Comparison of ENCODE assay signal across 2 cellular contexts in genomic region chrX:109902665-109903064, GRCh38.
TF ChIP-seq lines count a peak whose summit lies in the region.

No MANE protein-coding gene starts in this region.

TF ChIP-seq in IMR-90, 13 proteins besides CTCF, POLR2A, EP300 and RAD21 (continued from another document):
- no peak for TF ChIP-seq BHLHE40 (IDR thresholded peaks at IDR 0.05; ENCODE audit: low read depth, low read length)
- TF ChIP-seq NFE2L2 (IDR thresholded peaks at IDR 0.05; ENCODE audit: low read depth, low read length): no peak
- no peak for TF ChIP-seq USF2 (IDR thresholded peaks at IDR 0.05; ENCODE audit: low read depth, low read length)
- no peak for TF ChIP-seq MXI1 (IDR thresholded peaks at IDR 0.05; ENCODE audit: borderline replicate concordance, low read depth, low read length)
- no peak for TF ChIP-seq RCOR1 (IDR thresholded peaks at IDR 0.05; ENCODE audit: insufficient replicate concordance, low read length)
- TF ChIP-seq SMC3 (IDR thresholded peaks at IDR 0.05; ENCODE audit: low read depth, low read length): no peak
- TF ChIP-seq MAZ (IDR thresholded peaks at IDR 0.05; ENCODE audit: borderline replicate concordance, low read depth, low read length): no peak
- TF ChIP-seq FOS (IDR thresholded peaks at IDR 0.05; ENCODE audit: low read depth, low read length): no peak
- no peak for TF ChIP-seq ELK1 (IDR thresholded peaks at IDR 0.05; ENCODE audit: borderline replicate concordance, low read depth, low read length)
- no peak for TF ChIP-seq CHD1 (IDR thresholded peaks at IDR 0.05; ENCODE audit: low read depth, low read length)

TF ChIP-seq in HepG2, 621 proteins besides CTCF, POLR2A, EP300 and RAD21 (continued from another document):
- TF ChIP-seq FUBP1 (CRISPR knock-in tag; IDR thresholded peaks at IDR 0.05; ENCODE audit: borderline replicate concordance) (no peak), ZNF263 (CRISPR knock-in tag; IDR thresholded peaks at IDR 0.05) (peak; percentile 94), YY1 (IDR thresholded peaks at IDR 0.05; ENCODE audit: insufficient read depth, insufficient replicate concordance, low read depth, low read length) (no peak), ISL2 (CRISPR knock-in tag; IDR thresholded peaks at IDR 0.05) (no peak), GATAD2A (CRISPR knock-in tag; IDR thresholded peaks at IDR 0.05) (0 out of 2 replicates have a peak, but pooled peaks have one; percentile 18), NFE2 (CRISPR knock-in tag; IDR thresholded peaks at IDR 0.05) (no peak)
